ENCODE assay signal across 8 cellular contexts in the genomic region with DNA sequence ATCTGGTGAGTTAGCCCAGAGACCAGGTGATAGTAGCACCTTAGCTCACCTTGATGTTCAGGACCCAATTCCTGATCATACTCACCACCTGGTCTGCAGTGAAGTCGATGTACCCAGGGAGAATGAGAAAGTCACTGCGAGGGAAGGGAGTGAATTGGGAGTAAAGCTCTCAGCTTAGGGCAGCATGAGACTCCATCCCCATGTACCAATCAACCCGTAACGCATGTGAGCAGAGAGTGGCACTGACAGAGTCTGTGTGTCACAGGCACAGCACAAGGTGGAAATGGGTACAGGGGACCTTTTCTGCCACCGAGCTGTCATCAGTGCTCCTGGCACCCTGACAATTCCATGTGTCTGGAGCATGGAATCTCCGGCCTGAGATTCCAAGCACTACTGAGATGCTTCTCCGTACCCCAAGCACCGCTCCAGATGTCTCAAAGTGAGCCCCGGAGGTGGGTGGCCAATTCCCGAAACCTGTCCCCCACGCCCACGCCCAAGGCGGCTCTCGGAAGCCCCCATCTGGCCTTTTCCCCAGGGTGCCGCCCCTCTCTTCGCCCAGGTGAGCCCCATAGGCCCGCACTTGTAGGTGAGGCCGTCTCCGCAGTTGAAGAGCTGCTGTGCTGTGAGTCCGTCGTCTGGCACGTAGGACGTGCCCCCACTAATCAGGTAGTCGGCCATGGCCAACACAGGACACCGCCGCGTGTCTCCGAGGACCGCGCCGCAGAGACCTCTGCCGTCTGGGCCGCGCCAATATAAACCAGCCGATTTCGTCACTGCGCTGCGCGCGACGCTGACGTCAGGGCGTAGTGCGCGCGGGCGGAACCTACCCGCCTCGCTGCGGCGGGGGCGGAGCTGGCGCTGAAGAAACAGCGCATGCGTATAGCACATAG. TPM values are rescaled to one million over a fixed set of nuclear protein-coding genes. Genes with fewer than 3 reads are reported as not detected.
DNase-seq lines count a peak whose midpoint lies in the region; ATAC-seq and TF ChIP-seq lines count a peak whose summit lies in the region.

A gene (minus strand): TSS at position 726 of the 890 bp plus-strand sequence. CDS start 48 bp downstream, at position 678.

- H3K18ac ChIP-seq in H9 (ENCODE audit: insufficient read length, low read depth, low read length), result no peak within 1 kb of the TSS

- no peak within 1 kb of the TSS for H2BK20ac ChIP-seq in H9 (ENCODE audit: low read depth, low read length, poor library complexity, severe bottlenecking)

- H3K4ac ChIP-seq in H9 (ENCODE audit: low read depth, low read length), result no peak within 1 kb of the TSS

- H2BK120ac ChIP-seq in H9 (ENCODE audit: low read depth, low read length, poor library complexity, severe bottlenecking), result no peak within 1 kb of the TSS

- DNase-seq in H9 (peak; percentile 92), MM.1S (peak; percentile 96), SIG-M5 treated with dmso at 0.1 percent for 504 hours (lab: John Stamatoyannopoulos, UW; ENCODE audit: unreplicated experiment) (peak; percentile 87), activated gamma-delta T cell treated with Interleukin-2 at 50 U/mL for 16 hours (peak; percentile 89), foreskin keratinocyte (peak; percentile 49 to 76), stromal cell of bone marrow (ENCODE audit: low read depth) (peak; percentile 81)

- no peaks in the 10 kb centered on the region for H3K79me1 ChIP-seq in H9 (ENCODE audit: insufficient read depth, low read depth, low read length, poor library complexity, severe bottlenecking)

- H3K27ac Mint-ChIP-seq in H9, result peak within 1 kb of the TSS; percentile 98 to 99 (median 98); a peak in 6 of 7 replicates

- no peaks in the 10 kb centered on the region; the same call in none of the 2 replicates for H3K27me3 Mint-ChIP-seq in H9 (ENCODE audit: low read depth)

- no peak within 1 kb of the TSS for H4K91ac ChIP-seq in H9 (ENCODE audit: insufficient read length, low read depth, low read length)

- 0 out of 3 replicates have a peak, but pooled peaks have one; percentile 9 for TF ChIP-seq CTCF in H9 (conservative IDR thresholded peaks at IDR 0.05)
- 0 out of 2 replicates have a peak, but pooled peaks have one; percentile 16 for TF ChIP-seq CTCF in MM.1S (IDR thresholded peaks at IDR 0.05; ENCODE audit: low read length)
- peak; percentile 50 for TF ChIP-seq CTCF in foreskin keratinocyte (conservative IDR thresholded peaks at IDR 0.05)

- peaks cover 54% of the 10 kb centered on the region for H3K36me3 ChIP-seq in ES-I3 (ENCODE audit: insufficient read depth, low read length)
- peaks cover 13% of the 10 kb centered on the region for H3K36me3 ChIP-seq in MM.1S (replicated peaks; ENCODE audit: insufficient read depth, low read length)
- peaks cover 66% of the 10 kb centered on the region for H3K36me3 ChIP-seq in neuron (ENCODE audit: insufficient read depth, low read length)

- H3K23me2 ChIP-seq in H9 (ENCODE audit: insufficient read length, low read depth, low read length, poor library complexity, severe bottlenecking), result peaks cover 3% of the 10 kb centered on the region

- no peaks in the 10 kb centered on the region for H3K9me3 ChIP-seq in ES-I3 (ENCODE audit: control insufficient read depth, insufficient read depth, low read length)
- H3K9me3 ChIP-seq in H9 (ENCODE audit: control insufficient read depth, low read depth, low read length), result no peaks in the 10 kb centered on the region
- H3K9me3 ChIP-seq in MM.1S (replicated peaks; ENCODE audit: insufficient read depth, low read length), result no peaks in the 10 kb centered on the region
- no peaks in the 10 kb centered on the region for H3K9me3 ChIP-seq in neuron (ENCODE audit: low read length)

- no peaks in the 10 kb centered on the region for H3K27me3 ChIP-seq in H9 (ENCODE audit: insufficient read depth, low read length)
- no peaks in the 10 kb centered on the region for H3K27me3 ChIP-seq in MM.1S (replicated peaks; ENCODE audit: insufficient read depth, low read length)
- no peaks in the 10 kb centered on the region for H3K27me3 ChIP-seq in foreskin keratinocyte
- H3K27me3 ChIP-seq in neuron (ENCODE audit: insufficient read depth, low read length), result no peaks in the 10 kb centered on the region

- peaks cover 43% of the 10 kb centered on the region for H3F3A ChIP-seq in MM.1S (ENCODE audit: insufficient read depth, low read length)

- H3K14ac ChIP-seq in H9 (ENCODE audit: insufficient read depth, low read length), result peak within 1 kb of the TSS; percentile 72

- H2AFZ ChIP-seq in H9 (ENCODE audit: low read length) (no peak within 1 kb of the TSS), MM.1S (ENCODE audit: low read length) (peak within 1 kb of the TSS; percentile 21; the same call in 1 of the 2 replicates), neuron (ENCODE audit: low read depth, low read length) (no peak within 1 kb of the TSS)

- H4K20me1 ChIP-seq in H9 (ENCODE audit: control insufficient read depth, insufficient read depth, insufficient read length) (peaks cover 7% of the 10 kb centered on the region), MM.1S (ENCODE audit: insufficient read depth, low read length) (no peaks in the 10 kb centered on the region)

- WGBS in H9 (ENCODE audit: extremely low coverage, insufficient read length, low lambda C conversion rate), result no CpG with 5 or more reads among the region's 55 CpGs

- H3K4me2 ChIP-seq in H9 (ENCODE audit: insufficient read depth, insufficient read length, low read length) (peak within 1 kb of the TSS; percentile 81), MM.1S (ENCODE audit: low read depth, low read length) (peak within 1 kb of the TSS; percentile 95)

- no peaks in the 10 kb centered on the region for H3K9me3 Mint-ChIP-seq in H9

- no peak within 1 kb of the TSS for H2BK12ac ChIP-seq in H9 (ENCODE audit: insufficient read length, low read depth, low read length)

- H4K8ac ChIP-seq in H9 (replicated peaks; ENCODE audit: insufficient read length, low read depth, low read length), result no peak within 1 kb of the TSS

- H3K4me3 Mint-ChIP-seq in H9, result peak within 1 kb of the TSS; percentile 90 to 96

- no peaks in the 10 kb centered on the region for H3K9me2 ChIP-seq in MM.1S (replicated peaks; ENCODE audit: insufficient read depth, low read length)

- H4K5ac ChIP-seq in H9 (ENCODE audit: insufficient read length, low read depth, low read length), result no peak within 1 kb of the TSS

- no peak within 1 kb of the TSS for H3K27ac ChIP-seq in H9 (ENCODE audit: insufficient read length, low read depth, low read length)
- peak within 1 kb of the TSS; percentile 61 for H3K27ac ChIP-seq in MM.1S (ENCODE audit: low read length)
- H3K27ac ChIP-seq in foreskin keratinocyte, result peak within 1 kb of the TSS; percentile 76

- H3K9ac ChIP-seq in ES-I3 (ENCODE audit: low read depth, low read length) (peak within 1 kb of the TSS; percentile 72), H9 (ENCODE audit: extremely low read depth, insufficient read length, low read length) (peak within 1 kb of the TSS; percentile 76), MM.1S (ENCODE audit: low read length) (peak within 1 kb of the TSS; percentile 97)

- peaks cover 62 to 93% (median 75%) of the 10 kb centered on the region in 3 experiments for H3K36me3 Mint-ChIP-seq in H9 (ENCODE audit: insufficient read depth in 1 of 3, low read depth in 3 of 3)

- no peak within 1 kb of the TSS for H2BK5ac ChIP-seq in H9 (ENCODE audit: insufficient read length, low read length)

- H3T11ph ChIP-seq in H9 (ENCODE audit: low read length), result no peak within 1 kb of the TSS

- no peak within 1 kb of the TSS for H2AK5ac ChIP-seq in H9 (ENCODE audit: insufficient read length, low read length)

- no peak within 1 kb of the TSS for H3K56ac ChIP-seq in H9 (ENCODE audit: insufficient read length, low read depth, low read length)

- H3K4me1 Mint-ChIP-seq in H9, result peaks cover 13 to 20% of the 10 kb centered on the region in 2 experiments

- H3K4me1 ChIP-seq in ES-I3 (ENCODE audit: insufficient read depth, low read length), result peaks cover 4% of the 10 kb centered on the region; the same call in 1 of the 2 replicates
- H3K4me1 ChIP-seq in H9 (ENCODE audit: insufficient read depth, low read length), result no peaks in the 10 kb centered on the region
- peaks cover 42% of the 10 kb centered on the region for H3K4me1 ChIP-seq in MM.1S (ENCODE audit: low read length)
- peaks cover 5% of the 10 kb centered on the region for H3K4me1 ChIP-seq in foreskin keratinocyte
- peaks cover 19% of the 10 kb centered on the region for H3K4me1 ChIP-seq in neuron (ENCODE audit: insufficient read depth, low read length)

- no peak within 1 kb of the TSS for H3K23ac ChIP-seq in H9 (ENCODE audit: insufficient read length, low read depth, low read length)

- H3K4me3 ChIP-seq in MM.1S (ENCODE audit: low read length), result peak within 1 kb of the TSS; percentile 84
- peak within 1 kb of the TSS; percentile 63 for H3K4me3 ChIP-seq in neuron (ENCODE audit: low read length)

- H3K79me2 ChIP-seq in H9 (ENCODE audit: insufficient read depth, low read length) (no peaks in the 10 kb centered on the region), MM.1S (ENCODE audit: low read length) (peaks cover 52% of the 10 kb centered on the region)

- peak; percentile 88 for ATAC-seq in foreskin keratinocyte

- H2BK15ac ChIP-seq in H9 (ENCODE audit: low read depth, low read length), result no peak within 1 kb of the TSS

RNA-seq across cellular contexts. Expression of the gene that starts here (rescaled TPM):
- total RNA-seq in H9 (2021) (408 and 414 TPM in 2 replicates), foreskin keratinocyte (190 and 243 TPM in 2 replicates)
- polyA plus RNA-seq in foreskin keratinocyte, result 191 and 247 TPM in 2 replicates
